8 cellular contexts compared by ENCODE assay signal in genomic region chr5:119073746-119074337, GRCh38. TPM values are rescaled to one million over a fixed set of nuclear protein-coding genes. Genes with fewer than 3 reads are reported as not detected.
DNase-seq lines count a peak whose midpoint lies in the region; ATAC-seq, FAIRE-seq and TF ChIP-seq lines count a peak whose summit lies in the region.
"Not testable (repeated sequence)": the region's sequence is repeated elsewhere in the genome, so short reads cannot be mapped to it uniquely, and the experiment has no call there.

No MANE protein-coding gene starts in this region.

- H3K36me3 ChIP-seq in Loucy (ENCODE audit: insufficient read depth, low read length); kidney (ENCODE audit: control insufficient read depth in 1 of 2, insufficient read depth in 2 of 2, low read length in 2 of 2): not testable (repeated sequence)

- not testable (repeated sequence) for ATAC-seq in activated CD8-positive, alpha-beta T cell treated with anti-CD3 and anti-CD28 coated beads, Interleukin-2, amount 10 ng/mL, durations not matched to agents 7 days and 5 days; activated naive CD8-positive, alpha-beta T cell treated with anti-CD3 and anti-CD28 coated beads, Interleukin-2, amount 50 U/mL, for 24 hours

- H3K9me2 ChIP-seq in Loucy (replicated peaks; ENCODE audit: low read depth, low read length): not testable (repeated sequence)

- H3K4me1 Mint-ChIP-seq in CD14-positive monocyte (peaks cover 45% of the 10 kb centered on the region), progenitor cell of endocrine pancreas (ENCODE audit: low read depth) (peaks cover 29% of the 10 kb centered on the region)
- H3K4me1 Mint-ChIP-seq in T-helper 1 cell treated with Interleukin-12 subunit alpha and Interleukin-12 subunit beta and Interleukin-4 antibody, amounts not matched to agents 30 μg/mL and 1 μg/mL, for 36 hours (ENCODE audit: low read depth): peaks cover 37% of the 10 kb centered on the region
- peaks cover 49% of the 10 kb centered on the region for H3K4me1 Mint-ChIP-seq in activated CD8-positive, alpha-beta T cell treated with anti-CD3 and anti-CD28 coated beads, Interleukin-2, amount 10 ng/mL, durations not matched to agents 7 days and 5 days (ENCODE audit: low read depth)
- H3K4me1 Mint-ChIP-seq in activated naive CD8-positive, alpha-beta T cell treated with anti-CD3 and anti-CD28 coated beads, Interleukin-2, amount 50 U/mL, for 24 hours: peaks cover 66% of the 10 kb centered on the region

- POLR2A ChIA-PET in activated CD8-positive, alpha-beta T cell treated with anti-CD3 and anti-CD28 coated beads, Interleukin-2, amount 10 ng/mL, durations not matched to agents 7 days and 5 days (lab: Charles Lee): not testable (repeated sequence)

- not testable (repeated sequence) for H2AFZ ChIP-seq in Loucy (ENCODE audit: low read length)

- H3K4me1 ChIP-seq in Loucy (ENCODE audit: insufficient read depth, low read length, poor library complexity, severe bottlenecking): peaks cover 13% of the 10 kb centered on the region
- peaks cover 0 to 15% of the 10 kb centered on the region in 2 donors for H3K4me1 ChIP-seq in kidney (ENCODE audit: control insufficient read depth in 1 of 2, insufficient read depth in 1 of 2, low read depth in 1 of 2, low read length in 2 of 2)

- not testable (repeated sequence) for H3K9me3 Mint-ChIP-seq in CD14-positive monocyte; T-helper 1 cell treated with Interleukin-12 subunit alpha and Interleukin-12 subunit beta and Interleukin-4 antibody, amounts not matched to agents 30 μg/mL and 1 μg/mL, for 36 hours; activated CD8-positive, alpha-beta T cell treated with anti-CD3 and anti-CD28 coated beads, Interleukin-2, amount 10 ng/mL, durations not matched to agents 7 days and 5 days (ENCODE audit: insufficient read depth); activated naive CD8-positive, alpha-beta T cell treated with anti-CD3 and anti-CD28 coated beads, Interleukin-2, amount 50 U/mL, for 24 hours; progenitor cell of endocrine pancreas (ENCODE audit: low read depth)

- not testable (repeated sequence) for H3K27ac ChIP-seq in kidney (ENCODE audit: low read depth in 2 of 2, low read length in 2 of 2)

- CTCF ChIA-PET in activated CD8-positive, alpha-beta T cell treated with anti-CD3 and anti-CD28 coated beads, Interleukin-2, amount 10 ng/mL, durations not matched to agents 7 days and 5 days (lab: Charles Lee): interaction anchor here (1.1 to 2.3 kb wide), 3 partner anchors 19 to 338 kb away, joined by 3 to 6 read pairs (median 4); no protein-coding TSS in a partner anchor

- H3K9ac ChIP-seq in Loucy (ENCODE audit: low read depth, low read length, poor library complexity, severe bottlenecking): peak overlapping the region; percentile 55
- not testable (repeated sequence) for H3K9ac ChIP-seq in kidney (ENCODE audit: low read length in 2 of 2)

- H3K36me3 Mint-ChIP-seq in CD14-positive monocyte; T-helper 1 cell treated with Interleukin-12 subunit alpha and Interleukin-12 subunit beta and Interleukin-4 antibody, amounts not matched to agents 30 μg/mL and 1 μg/mL, for 36 hours (ENCODE audit: low read depth); activated CD8-positive, alpha-beta T cell treated with anti-CD3 and anti-CD28 coated beads, Interleukin-2, amount 10 ng/mL, durations not matched to agents 7 days and 5 days (ENCODE audit: low read depth); activated naive CD8-positive, alpha-beta T cell treated with anti-CD3 and anti-CD28 coated beads, Interleukin-2, amount 50 U/mL, for 24 hours (ENCODE audit: low read depth); progenitor cell of endocrine pancreas (ENCODE audit: insufficient read depth): not testable (repeated sequence)

- intact Hi-C loops in CD14-positive monocyte (cut with micrococcal nuclease): loop anchor here (5.0 to 10.0 kb wide), 4 partner anchors 37 to 191 kb away; partner anchors contain the start of gene DTWD2 (in 1 of the 2)
- intact Hi-C loops in kidney (cut with DNase I): not testable (repeated sequence)

- H3K79me2 ChIP-seq in Loucy (ENCODE audit: insufficient read depth, low read length): peaks cover 62% of the 10 kb centered on the region

- peak overlapping the region; percentile 75 for H3K4me2 ChIP-seq in Loucy (ENCODE audit: low read depth, low read length, poor library complexity, severe bottlenecking)

- H3K27me3 Mint-ChIP-seq in CD14-positive monocyte (ENCODE audit: low read depth in 3 of 3); T-helper 1 cell treated with Interleukin-12 subunit alpha and Interleukin-12 subunit beta and Interleukin-4 antibody, amounts not matched to agents 30 μg/mL and 1 μg/mL, for 36 hours (ENCODE audit: low read depth); activated CD8-positive, alpha-beta T cell treated with anti-CD3 and anti-CD28 coated beads, Interleukin-2, amount 10 ng/mL, durations not matched to agents 7 days and 5 days (ENCODE audit: low read depth); activated naive CD8-positive, alpha-beta T cell treated with anti-CD3 and anti-CD28 coated beads, Interleukin-2, amount 50 U/mL, for 24 hours; progenitor cell of endocrine pancreas: not testable (repeated sequence)

- H3K4me3 Mint-ChIP-seq in CD14-positive monocyte: peak overlapping the region; percentile 42 to 85
- peak overlapping the region; percentile 41 for H3K4me3 Mint-ChIP-seq in T-helper 1 cell treated with Interleukin-12 subunit alpha and Interleukin-12 subunit beta and Interleukin-4 antibody, amounts not matched to agents 30 μg/mL and 1 μg/mL, for 36 hours
- H3K4me3 Mint-ChIP-seq in activated CD8-positive, alpha-beta T cell treated with anti-CD3 and anti-CD28 coated beads, Interleukin-2, amount 10 ng/mL, durations not matched to agents 7 days and 5 days: peak overlapping the region; percentile 1
- peak overlapping the region; percentile 72 for H3K4me3 Mint-ChIP-seq in activated naive CD8-positive, alpha-beta T cell treated with anti-CD3 and anti-CD28 coated beads, Interleukin-2, amount 50 U/mL, for 24 hours
- peak overlapping the region; percentile 46 for H3K4me3 Mint-ChIP-seq in progenitor cell of endocrine pancreas (ENCODE audit: low read depth)

- H3K9me3 ChIP-seq in Loucy (ENCODE audit: insufficient read depth, low read depth, low read length); kidney (ENCODE audit: control insufficient read depth in 1 of 2, low read length in 2 of 2): not testable (repeated sequence)

- H3F3A ChIP-seq in Loucy (ENCODE audit: low read depth): not testable (repeated sequence)

- DNase-seq in CD14-positive monocyte (ENCODE audit: low spot score); GM12864 (ENCODE audit: low read depth); activated CD8-positive, alpha-beta T cell treated with anti-CD3 and anti-CD28 coated beads, Interleukin-2, amount 10 ng/mL, durations not matched to agents 7 days and 5 days; activated naive CD8-positive, alpha-beta T cell treated with anti-CD3 and anti-CD28 coated beads, Interleukin-2, amount 50 U/mL, for 24 hours; kidney; progenitor cell of endocrine pancreas (ENCODE audit: low spot score, unreplicated experiment): not testable (repeated sequence)

- FAIRE-seq in kidney (lab: Jason Lieb, UNC): not testable (repeated sequence)

- H3K4me3 ChIP-seq in GM12864 (ENCODE audit: low read depth, low read length) (peak overlapping the region; percentile 92), Loucy (ENCODE audit: low read length, poor library complexity, severe bottlenecking) (peak overlapping the region; percentile 80), kidney (ENCODE audit: low read length in 2 of 2) (peak overlapping the region; percentile 12 to 98)

- peak overlapping the region; percentile 65 to 86 (median 76) for H3K27ac Mint-ChIP-seq in CD14-positive monocyte
- H3K27ac Mint-ChIP-seq in T-helper 1 cell treated with Interleukin-12 subunit alpha and Interleukin-12 subunit beta and Interleukin-4 antibody, amounts not matched to agents 30 μg/mL and 1 μg/mL, for 36 hours: peak overlapping the region; percentile 4
- H3K27ac Mint-ChIP-seq in activated CD8-positive, alpha-beta T cell treated with anti-CD3 and anti-CD28 coated beads, Interleukin-2, amount 10 ng/mL, durations not matched to agents 7 days and 5 days: peak overlapping the region; percentile 4
- peak overlapping the region; percentile 52 for H3K27ac Mint-ChIP-seq in activated naive CD8-positive, alpha-beta T cell treated with anti-CD3 and anti-CD28 coated beads, Interleukin-2, amount 50 U/mL, for 24 hours
- not testable (repeated sequence) for H3K27ac Mint-ChIP-seq in progenitor cell of endocrine pancreas

- H3K27me3 ChIP-seq in Loucy (ENCODE audit: insufficient read depth, low read length, poor library complexity, severe bottlenecking): not testable (repeated sequence)

- H4K20me1 ChIP-seq in Loucy (ENCODE audit: insufficient read depth, low read length, poor library complexity, severe bottlenecking): not testable (repeated sequence)

- TF ChIP-seq CTCF in CD14-positive monocyte (IDR thresholded peaks at IDR 0.05); GM12864 (IDR thresholded peaks at IDR 0.05; ENCODE audit: low read depth, low read length, missing control alignments); Loucy (conservative IDR thresholded peaks at IDR 0.05; ENCODE audit: low read length); kidney (IDR thresholded peaks at IDR 0.05; ENCODE audit: borderline replicate concordance, extremely low read depth, insufficient read depth); progenitor cell of endocrine pancreas (IDR thresholded peaks at IDR 0.05; ENCODE audit: unreplicated experiment): not testable (repeated sequence)

RNA-seq across cellular contexts. Expression of gene DMXL1, which starts 3.0 kb away (rescaled TPM):
- 10 to 100 TPM; 15.5 to 19.5 TPM for polyA plus RNA-seq in CD14-positive monocyte
- 10 to 100 TPM; 32.3 to 33.9 TPM for total RNA-seq in activated CD8-positive, alpha-beta T cell treated with anti-CD3 and anti-CD28 coated beads, Interleukin-2, amount 10 ng/mL, durations not matched to agents 7 days and 5 days
- 57.7 TPM for total RNA-seq in kidney
- polyA plus RNA-seq in kidney (ENCODE audit: insufficient read depth, low read depth, low replicate concordance): 17.1 TPM
- total RNA-seq in progenitor cell of endocrine pancreas: 47.0 and 48.3 TPM in 2 replicates

Comparison
In these comparisons a context has a peak if more than half of its experiments do, and no peak if none do; other contexts are left out.
1. H3K4me3 Mint-ChIP-seq: peak in every context shown above with its lines; median percentile 72 in activated naive CD8-positive, alpha-beta T cell treated with anti-CD3 and anti-CD28 coated beads, Interleukin-2, amount 50 U/mL, for 24 hours; 64 in CD14-positive monocyte; 46 in progenitor cell of endocrine pancreas; 41 in T-helper 1 cell treated with Interleukin-12 subunit alpha and Interleukin-12 subunit beta and Interleukin-4 antibody, amounts not matched to agents 30 μg/mL and 1 μg/mL, for 36 hours; 1 in activated CD8-positive, alpha-beta T cell treated with anti-CD3 and anti-CD28 coated beads, Interleukin-2, amount 10 ng/mL, durations not matched to agents 7 days and 5 days.